In the genomic region with DNA sequence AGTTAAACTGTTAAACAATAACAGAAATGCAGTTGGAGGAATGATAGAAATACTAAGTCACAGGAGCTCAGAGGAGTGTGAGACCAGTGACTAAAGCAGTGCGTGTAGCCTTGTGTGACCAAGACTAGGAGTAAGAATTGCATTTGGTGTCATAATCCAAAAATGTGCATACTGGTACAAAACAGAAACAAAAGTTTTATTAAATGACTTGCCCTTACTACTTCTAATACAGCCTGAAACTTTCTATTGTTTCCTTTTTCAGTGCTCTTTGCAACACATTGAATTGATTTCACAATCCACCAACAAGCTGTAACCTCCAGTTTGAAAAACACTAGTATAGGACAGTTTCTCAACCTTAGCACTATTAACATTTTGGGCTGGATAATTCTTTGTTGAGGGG, we compare ENCODE assay signal across 13 cellular contexts. TPM values are rescaled to one million over a fixed set of nuclear protein-coding genes. Genes with fewer than 3 reads are reported as not detected.
DNase-seq lines count a peak whose midpoint lies in the region; ATAC-seq, FAIRE-seq and TF ChIP-seq lines count a peak whose summit lies in the region.
"Had no signal": no experiment of that assay in that cellular context is flagged by ENCODE, and none has a peak within 500 bp of the region (broad histone marks: within the 10 kb centered on the region; RNA-seq: fewer than 3 reads in every experiment).

No MANE protein-coding gene starts in this region.

- H3K27me3 ChIP-seq in tibial artery (no peaks in the 10 kb centered on the region), SK-N-SH (ENCODE audit: insufficient read depth) (no peaks in the 10 kb centered on the region)

- H3K4me1 ChIP-seq in tibial artery (peaks cover 0 to 8% (median 2%) of the 10 kb centered on the region in 4 donors), SK-N-SH (ENCODE audit: control insufficient read depth in 1 of 2, insufficient read depth in 2 of 2, low read depth in 1 of 2, low read length in 1 of 2) (no peaks in the 10 kb centered on the region; a peak in 2 of 4 replicates)

- no peak for TF ChIP-seq CTCF in fibroblast of mammary gland (conservative IDR thresholded peaks at IDR 0.05; ENCODE audit: control insufficient read depth, insufficient read depth, low read depth, low read length)
- no peak for TF ChIP-seq CTCF in tibial artery (IDR thresholded peaks at IDR 0.05)
- TF ChIP-seq CTCF in SK-N-SH (IDR thresholded peaks at IDR 0.05) = no peak

- intact Hi-C loops in tibial artery (cut with DNase I; ENCODE audit: low total_unique reads) = no loop called here

- H3K4me2 ChIP-seq in SK-N-SH = no peak overlapping the region

- no peak overlapping the region for H3K4me3 ChIP-seq in fibroblast of mammary gland (ENCODE audit: control insufficient read depth, low read depth, low read length)
- H3K4me3 ChIP-seq in tibial artery = no peak overlapping the region
- no peak overlapping the region for H3K4me3 ChIP-seq in SK-N-SH (ENCODE audit: low read depth in 2 of 2, low read length in 1 of 2)
- H3K4me3 ChIP-seq: HAP-1, lung had no signal

- 94% methylated on average over 1 of the region's 1 CpG for WGBS in SK-N-SH (ENCODE audit: low lambda C conversion rate)

- CTCF ChIA-PET in SK-N-SH (lab: Yijun Ruan, JAX) = interaction anchor here (3.1 kb wide), 1 partner anchor 40 kb away, joined by 11 read pairs; no protein-coding TSS in a partner anchor

- no peaks in the 10 kb centered on the region for H3K9me2 ChIP-seq in SK-N-SH

- H3K36me3 ChIP-seq in tibial artery (peaks cover 46 to 52% (median 46%) of the 10 kb centered on the region in 3 donors), SK-N-SH (replicated peaks in 1 of 2; ENCODE audit: control insufficient read depth in 1 of 2, insufficient read depth in 2 of 2, low read length in 1 of 2) (peaks cover 42 to 49% of the 10 kb centered on the region in 2 experiments)

- H3K27ac ChIP-seq in tibial artery (no peak overlapping the region), SK-N-SH (ENCODE audit: low read depth in 2 of 2, low read length in 1 of 2) (no peak overlapping the region)
- H3K27ac ChIP-seq: 22Rv1 had no signal

- peaks cover 52% of the 10 kb centered on the region for H3K79me2 ChIP-seq in SK-N-SH (ENCODE audit: insufficient read depth)

- H3K9me3 ChIP-seq in tibial artery (no peaks in the 10 kb centered on the region), SK-N-SH (no peaks in the 10 kb centered on the region)
- H3K9me3 ChIP-seq: HAP-1 had no signal

- peak; percentile 56 to 82 for ATAC-seq in activated CD4-positive, CD25-positive, alpha-beta regulatory T cell treated with anti-CD3 and anti-CD28 coated beads, Interleukin-2, amount 50 U/mL, for 24 hours
- ATAC-seq in stimulated activated effector memory CD8-positive, alpha-beta T cell treated with anti-CD3 and anti-CD28 coated beads, Interleukin-12 subunit alpha, Interleukin-12 subunit beta, amount 100 ng/mL, for 72 hours = peak; percentile 89
- ATAC-seq: Panc1 had no signal

- DNase-seq in activated CD4-positive, CD25-positive, alpha-beta regulatory T cell (lab: John Stamatoyannopoulos, UW) = no peak
- DNase-seq in RCC 7860 (ENCODE audit: low spot score) = peak; percentile 44
- peak; percentile 52 for DNase-seq in fibroblast of mammary gland (ENCODE audit: low read depth)
- DNase-seq in stimulated activated effector memory CD8-positive, alpha-beta T cell treated with anti-CD3 and anti-CD28 coated beads, Interleukin-12 subunit alpha, Interleukin-12 subunit beta, amount 100 ng/mL, for 72 hours (ENCODE audit: low spot score in 2 of 2) = no peak
- DNase-seq in tibial artery = no peak
- DNase-seq in SK-N-SH = no peak
- no peak for DNase-seq in activated CD8-positive, alpha-beta memory T cell treated with anti-CD3 and anti-CD28 coated beads for 24 hours
- DNase-seq: NCI-H1417 treated with DMSO at 0.1 percent for 48 hours had no signal

- no peak overlapping the region for H2AFZ ChIP-seq in SK-N-SH (ENCODE audit: low read depth)

- TF ChIP-seq EP300 in SK-N-SH (IDR thresholded peaks at IDR 0.05; ENCODE audit: borderline replicate concordance in 1 of 2, low read depth in 1 of 2, low read length in 1 of 2) = no peak

- peaks cover 39% of the 10 kb centered on the region for H3K4me1 Mint-ChIP-seq in stimulated activated effector memory CD8-positive, alpha-beta T cell treated with anti-CD3 and anti-CD28 coated beads, Interleukin-12 subunit alpha, Interleukin-12 subunit beta, amount 100 ng/mL, for 72 hours

- H4K20me1 ChIP-seq in SK-N-SH (ENCODE audit: insufficient read depth) = peaks cover 34% of the 10 kb centered on the region

- peak; percentile 74 for FAIRE-seq in RCC 7860 (lab: Jason Lieb, UNC)

- POLR2A ChIA-PET in SK-N-SH (lab: Yijun Ruan, JAX) = no interaction called here

- no peaks in the 10 kb centered on the region for H3F3A ChIP-seq in SK-N-SH (replicated peaks; ENCODE audit: insufficient read depth)

- H3K36me3 Mint-ChIP-seq in stimulated activated effector memory CD8-positive, alpha-beta T cell treated with anti-CD3 and anti-CD28 coated beads, Interleukin-12 subunit alpha, Interleukin-12 subunit beta, amount 100 ng/mL, for 72 hours = peaks cover 62% of the 10 kb centered on the region

- no peak overlapping the region for H3K9ac ChIP-seq in SK-N-SH

- H3K9me3 Mint-ChIP-seq in stimulated activated effector memory CD8-positive, alpha-beta T cell treated with anti-CD3 and anti-CD28 coated beads, Interleukin-12 subunit alpha, Interleukin-12 subunit beta, amount 100 ng/mL, for 72 hours = no peaks in the 10 kb centered on the region

- H3K4me3 Mint-ChIP-seq in stimulated activated effector memory CD8-positive, alpha-beta T cell treated with anti-CD3 and anti-CD28 coated beads, Interleukin-12 subunit alpha, Interleukin-12 subunit beta, amount 100 ng/mL, for 72 hours = no peak overlapping the region

- no peak for TF ChIP-seq RAD21 in SK-N-SH (IDR thresholded peaks at IDR 0.05; ENCODE audit: low read length)

- peak overlapping the region; percentile 12 for H3K27ac Mint-ChIP-seq in stimulated activated effector memory CD8-positive, alpha-beta T cell treated with anti-CD3 and anti-CD28 coated beads, Interleukin-12 subunit alpha, Interleukin-12 subunit beta, amount 100 ng/mL, for 72 hours

TF ChIP-seq in SK-N-SH, 30 proteins besides CTCF, POLR2A, EP300 and RAD21:
- TF ChIP-seq, protein P1, sequence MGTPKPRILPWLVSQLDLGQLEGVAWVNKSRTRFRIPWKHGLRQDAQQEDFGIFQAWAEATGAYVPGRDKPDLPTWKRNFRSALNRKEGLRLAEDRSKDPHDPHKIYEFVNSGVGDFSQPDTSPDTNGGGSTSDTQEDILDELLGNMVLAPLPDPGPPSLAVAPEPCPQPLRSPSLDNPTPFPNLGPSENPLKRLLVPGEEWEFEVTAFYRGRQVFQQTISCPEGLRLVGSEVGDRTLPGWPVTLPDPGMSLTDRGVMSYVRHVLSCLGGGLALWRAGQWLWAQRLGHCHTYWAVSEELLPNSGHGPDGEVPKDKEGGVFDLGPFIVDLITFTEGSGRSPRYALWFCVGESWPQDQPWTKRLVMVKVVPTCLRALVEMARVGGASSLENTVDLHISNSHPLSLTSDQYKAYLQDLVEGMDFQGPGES (IDR thresholded peaks at IDR 0.05; ENCODE audit: low read depth, low read length) = no peak
- TF ChIP-seq GABPA (IDR thresholded peaks at IDR 0.05; ENCODE audit: low read depth) (no peak), GATA2 (CRISPR knock-in tag; IDR thresholded peaks at IDR 0.05) (no peak), RCOR1 (IDR thresholded peaks at IDR 0.05; ENCODE audit: low read length) (no peak), YY1 (IDR thresholded peaks at IDR 0.05; ENCODE audit: low read depth) (no peak), SIN3A (IDR thresholded peaks at IDR 0.05; ENCODE audit: borderline replicate concordance, low read depth, low read length) (no peak), MEF2A (IDR thresholded peaks at IDR 0.05; ENCODE audit: borderline replicate concordance, low read depth) (no peak)
- TF ChIP-seq, protein P2, sequence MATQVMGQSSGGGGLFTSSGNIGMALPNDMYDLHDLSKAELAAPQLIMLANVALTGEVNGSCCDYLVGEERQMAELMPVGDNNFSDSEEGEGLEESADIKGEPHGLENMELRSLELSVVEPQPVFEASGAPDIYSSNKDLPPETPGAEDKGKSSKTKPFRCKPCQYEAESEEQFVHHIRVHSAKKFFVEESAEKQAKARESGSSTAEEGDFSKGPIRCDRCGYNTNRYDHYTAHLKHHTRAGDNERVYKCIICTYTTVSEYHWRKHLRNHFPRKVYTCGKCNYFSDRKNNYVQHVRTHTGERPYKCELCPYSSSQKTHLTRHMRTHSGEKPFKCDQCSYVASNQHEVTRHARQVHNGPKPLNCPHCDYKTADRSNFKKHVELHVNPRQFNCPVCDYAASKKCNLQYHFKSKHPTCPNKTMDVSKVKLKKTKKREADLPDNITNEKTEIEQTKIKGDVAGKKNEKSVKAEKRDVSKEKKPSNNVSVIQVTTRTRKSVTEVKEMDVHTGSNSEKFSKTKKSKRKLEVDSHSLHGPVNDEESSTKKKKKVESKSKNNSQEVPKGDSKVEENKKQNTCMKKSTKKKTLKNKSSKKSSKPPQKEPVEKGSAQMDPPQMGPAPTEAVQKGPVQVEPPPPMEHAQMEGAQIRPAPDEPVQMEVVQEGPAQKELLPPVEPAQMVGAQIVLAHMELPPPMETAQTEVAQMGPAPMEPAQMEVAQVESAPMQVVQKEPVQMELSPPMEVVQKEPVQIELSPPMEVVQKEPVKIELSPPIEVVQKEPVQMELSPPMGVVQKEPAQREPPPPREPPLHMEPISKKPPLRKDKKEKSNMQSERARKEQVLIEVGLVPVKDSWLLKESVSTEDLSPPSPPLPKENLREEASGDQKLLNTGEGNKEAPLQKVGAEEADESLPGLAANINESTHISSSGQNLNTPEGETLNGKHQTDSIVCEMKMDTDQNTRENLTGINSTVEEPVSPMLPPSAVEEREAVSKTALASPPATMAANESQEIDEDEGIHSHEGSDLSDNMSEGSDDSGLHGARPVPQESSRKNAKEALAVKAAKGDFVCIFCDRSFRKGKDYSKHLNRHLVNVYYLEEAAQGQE (IDR thresholded peaks at IDR 0.05; ENCODE audit: low read depth, low read length) = no peak

RNA-seq across cellular contexts. Expression of a gene that starts 17.1 kb away (rescaled TPM):
- 80.7 and 95.7 TPM in 2 replicates for polyA plus RNA-seq in SK-N-SH (2012; rRNA removed)
- 80.3 and 80.8 TPM in 2 replicates for polyA plus RNA-seq in SK-N-SH (2012; cell fraction: cytosol; rRNA removed)
- 172 and 256 TPM in 2 replicates for polyA plus RNA-seq in SK-N-SH (2012; cell fraction: nucleus; rRNA removed)

RNA-seq across cellular contexts. Expression of a gene that starts 19.3 kb away (rescaled TPM):
- polyA plus RNA-seq in SK-N-SH (2012; rRNA removed) = 53.0 and 65.3 TPM in 2 replicates
- polyA plus RNA-seq in SK-N-SH (2012; cell fraction: cytosol; rRNA removed) = 76.9 and 96.9 TPM in 2 replicates
- polyA plus RNA-seq in SK-N-SH (2012; cell fraction: nucleus; rRNA removed) = 16.5 and 20.9 TPM in 2 replicates

RNA-seq across cellular contexts. Expression of a gene that starts 38.6 kb away (rescaled TPM):
- 0.94 and 1.2 TPM in 2 replicates for polyA plus RNA-seq in SK-N-SH (2012; rRNA removed)
- 0.31 and 0.42 TPM in 2 replicates for polyA plus RNA-seq in SK-N-SH (2012; cell fraction: cytosol; rRNA removed)
- 4.0 and 4.1 TPM in 2 replicates for polyA plus RNA-seq in SK-N-SH (2012; cell fraction: nucleus; rRNA removed)

RNA-seq across cellular contexts. Expression of a gene that starts 49.9 kb away (rescaled TPM):
- polyA plus RNA-seq in SK-N-SH (2012; rRNA removed) = 1,358 and 1,379 TPM in 2 replicates
- 1,298 and 1,346 TPM in 2 replicates for polyA plus RNA-seq in SK-N-SH (2012; cell fraction: cytosol; rRNA removed)
- 434 and 570 TPM in 2 replicates for polyA plus RNA-seq in SK-N-SH (2012; cell fraction: nucleus; rRNA removed)

Comparison
In these comparisons a context has a peak if more than half of its experiments do, and no peak if none do; other contexts are left out.
1. DNase-seq: peak in RCC 7860 (single experiment) and fibroblast of mammary gland (single experiment); none in activated CD4-positive, CD25-positive, alpha-beta regulatory T cell (0 of 4), stimulated activated effector memory CD8-positive, alpha-beta T cell treated with anti-CD3 and anti-CD28 coated beads, Interleukin-12 subunit alpha, Interleukin-12 subunit beta, amount 100 ng/mL, for 72 hours (0 of 2), tibial artery (0 of 2), SK-N-SH (single experiment) and activated CD8-positive, alpha-beta memory T cell treated with anti-CD3 and anti-CD28 coated beads for 24 hours (single experiment).